Comparison of ENCODE assay signal across 19 cellular contexts in the genomic region with DNA sequence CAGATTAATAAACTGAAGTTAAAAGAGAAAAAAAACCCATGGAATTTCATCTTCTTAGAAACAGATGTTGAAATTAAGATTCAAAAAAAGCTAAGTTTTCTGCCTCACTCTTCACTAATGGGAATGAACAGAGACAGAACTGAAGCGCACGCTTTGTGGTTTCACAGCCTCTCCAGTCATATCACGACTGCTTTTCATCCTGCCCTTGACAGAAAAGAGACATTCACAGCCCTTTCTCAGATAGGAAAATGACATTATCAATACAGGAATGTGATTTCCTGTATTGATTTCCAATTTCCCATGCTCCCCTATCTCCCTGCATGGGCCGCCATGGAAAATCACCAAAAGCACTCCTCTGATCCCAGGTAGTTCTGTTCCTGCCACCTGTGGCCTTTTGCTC.
DNase-seq lines count a peak whose midpoint lies in the region; ATAC-seq and TF ChIP-seq lines count a peak whose summit lies in the region.
"Had no signal": no experiment of that assay in that cellular context is flagged by ENCODE, and none has a peak within 500 bp of the region (broad histone marks: within the 10 kb centered on the region; RNA-seq: fewer than 3 reads in every experiment).

No MANE protein-coding gene starts in this region.

- H3K27me3 ChIP-seq in cardiac muscle cell: no peaks in the 10 kb centered on the region

- intact Hi-C loops in activated CD4-positive, alpha-beta T cell treated with anti-CD3 and anti-CD28 coated beads for 36 hours (cut with DNase I, micrococcal nuclease): no loop called here
- intact Hi-C loops in cardiac septum (cut with DNase I): no loop called here
- intact Hi-C loops in activated T-helper 2 cell treated with anti-CD3 and anti-CD28 coated beads, Interferon-gamma antibody, Interleukin-2, Interleukin-4, amounts not matched to agents 10 μg/mL and 5 μg/mL and 100 μg/mL, durations not matched to agents 14 hours and 24 hours and 36 hours (cut with micrococcal nuclease): no loop called here

- no peak overlapping the region for H3K4me3 Mint-ChIP-seq in activated CD4-positive, alpha-beta T cell treated with anti-CD3 and anti-CD28 coated beads for 36 hours
- no peak overlapping the region for H3K4me3 Mint-ChIP-seq in activated T-helper 2 cell treated with anti-CD3 and anti-CD28 coated beads, Interferon-gamma antibody, Interleukin-2, Interleukin-4, amounts not matched to agents 10 μg/mL and 5 μg/mL and 100 μg/mL, durations not matched to agents 14 hours and 24 hours and 36 hours (ENCODE audit: low read depth)
- no peak overlapping the region for H3K4me3 Mint-ChIP-seq in stimulated activated memory B cell treated with anti-CD40 and anti-IgM and Interleukin-4, amounts not matched to agents 10 μg/mL and 1 μg/mL and 100 μg/mL, for 72 hours
- H3K4me3 Mint-ChIP-seq: B cell, H9 had no signal

- no peaks in the 10 kb centered on the region for H3K9me3 ChIP-seq in cardiac muscle cell (ENCODE audit: low read depth)

- DNase-seq in activated CD4-positive, alpha-beta T cell treated with anti-CD3 and anti-CD28 coated beads for 36 hours: peak; percentile 49
- DNase-seq in activated CD4-positive, alpha-beta T cell treated with anti-CD3 and anti-CD28 coated beads, Interleukin-2, amount 50 U/mL, for 48 hours: no peak
- DNase-seq in cardiac muscle cell (ENCODE audit: low read depth in 1 of 2, low spot score in 1 of 2): no peak
- DNase-seq in cardiac septum (ENCODE audit: low spot score): no peak
- DNase-seq in activated T-helper 2 cell treated with anti-CD3 and anti-CD28 coated beads, Interferon-gamma antibody, Interleukin-2, Interleukin-4, amounts not matched to agents 10 μg/mL and 5 μg/mL and 100 μg/mL, durations not matched to agents 14 hours and 24 hours and 36 hours (ENCODE audit: low spot score): no peak
- DNase-seq in NCI-H510A treated with DMSO at 0.1 percent for 48 hours (lab: John Stamatoyannopoulos, UW): no peak
- DNase-seq in NCI-H526 (lab: John Stamatoyannopoulos, UW): no peak
- DNase-seq: DMS153, GDM1, H9, NCI-H1417, NCI-H187, NCI-H2107, NCI-H510A, RPMI8226 had no signal

- H3K4me1 Mint-ChIP-seq in activated CD4-positive, alpha-beta T cell treated with anti-CD3 and anti-CD28 coated beads for 36 hours: peaks cover 10% of the 10 kb centered on the region
- peaks cover 10% of the 10 kb centered on the region for H3K4me1 Mint-ChIP-seq in activated T-helper 2 cell treated with anti-CD3 and anti-CD28 coated beads, Interferon-gamma antibody, Interleukin-2, Interleukin-4, amounts not matched to agents 10 μg/mL and 5 μg/mL and 100 μg/mL, durations not matched to agents 14 hours and 24 hours and 36 hours (ENCODE audit: low read depth)
- peaks cover 30% of the 10 kb centered on the region for H3K4me1 Mint-ChIP-seq in stimulated activated memory B cell treated with anti-CD40 and anti-IgM and Interleukin-4, amounts not matched to agents 10 μg/mL and 1 μg/mL and 100 μg/mL, for 72 hours

- no peak for TF ChIP-seq CTCF in cardiac muscle cell (IDR thresholded peaks at IDR 0.05; ENCODE audit: low read depth, low read length)

- H3K27ac Mint-ChIP-seq in activated CD4-positive, alpha-beta T cell treated with anti-CD3 and anti-CD28 coated beads for 36 hours: no peak overlapping the region
- peak overlapping the region; percentile 9 for H3K27ac Mint-ChIP-seq in activated T-helper 2 cell treated with anti-CD3 and anti-CD28 coated beads, Interferon-gamma antibody, Interleukin-2, Interleukin-4, amounts not matched to agents 10 μg/mL and 5 μg/mL and 100 μg/mL, durations not matched to agents 14 hours and 24 hours and 36 hours
- peak overlapping the region; percentile 35 for H3K27ac Mint-ChIP-seq in stimulated activated memory B cell treated with anti-CD40 and anti-IgM and Interleukin-4, amounts not matched to agents 10 μg/mL and 1 μg/mL and 100 μg/mL, for 72 hours
- H3K27ac Mint-ChIP-seq: B cell had no signal

- peaks cover 4% of the 10 kb centered on the region for H3K9me3 Mint-ChIP-seq in activated CD4-positive, alpha-beta T cell treated with anti-CD3 and anti-CD28 coated beads for 36 hours (ENCODE audit: low read depth)
- peaks cover 8% of the 10 kb centered on the region for H3K9me3 Mint-ChIP-seq in activated T-helper 2 cell treated with anti-CD3 and anti-CD28 coated beads, Interferon-gamma antibody, Interleukin-2, Interleukin-4, amounts not matched to agents 10 μg/mL and 5 μg/mL and 100 μg/mL, durations not matched to agents 14 hours and 24 hours and 36 hours
- peaks cover 4% of the 10 kb centered on the region for H3K9me3 Mint-ChIP-seq in stimulated activated memory B cell treated with anti-CD40 and anti-IgM and Interleukin-4, amounts not matched to agents 10 μg/mL and 1 μg/mL and 100 μg/mL, for 72 hours

- H3K27ac ChIP-seq in cardiac muscle cell: peak overlapping the region; percentile 95
- H3K27ac ChIP-seq: 22Rv1, KMS-11 had no signal

- H3K36me3 ChIP-seq in cardiac muscle cell: no peaks in the 10 kb centered on the region

- H3K4me1 ChIP-seq in cardiac muscle cell (ENCODE audit: low read depth): peaks cover 25% of the 10 kb centered on the region

- peaks cover 7% of the 10 kb centered on the region for H3K36me3 Mint-ChIP-seq in activated CD4-positive, alpha-beta T cell treated with anti-CD3 and anti-CD28 coated beads for 36 hours (ENCODE audit: low read depth)
- H3K36me3 Mint-ChIP-seq in activated T-helper 2 cell treated with anti-CD3 and anti-CD28 coated beads, Interferon-gamma antibody, Interleukin-2, Interleukin-4, amounts not matched to agents 10 μg/mL and 5 μg/mL and 100 μg/mL, durations not matched to agents 14 hours and 24 hours and 36 hours (ENCODE audit: low read depth): peaks cover 14% of the 10 kb centered on the region
- peaks cover 2% of the 10 kb centered on the region for H3K36me3 Mint-ChIP-seq in stimulated activated memory B cell treated with anti-CD40 and anti-IgM and Interleukin-4, amounts not matched to agents 10 μg/mL and 1 μg/mL and 100 μg/mL, for 72 hours

- no peaks in the 10 kb centered on the region for H3K27me3 Mint-ChIP-seq in activated CD4-positive, alpha-beta T cell treated with anti-CD3 and anti-CD28 coated beads for 36 hours
- no peaks in the 10 kb centered on the region for H3K27me3 Mint-ChIP-seq in activated T-helper 2 cell treated with anti-CD3 and anti-CD28 coated beads, Interferon-gamma antibody, Interleukin-2, Interleukin-4, amounts not matched to agents 10 μg/mL and 5 μg/mL and 100 μg/mL, durations not matched to agents 14 hours and 24 hours and 36 hours (ENCODE audit: low read depth)
- H3K27me3 Mint-ChIP-seq in stimulated activated memory B cell treated with anti-CD40 and anti-IgM and Interleukin-4, amounts not matched to agents 10 μg/mL and 1 μg/mL and 100 μg/mL, for 72 hours: no peaks in the 10 kb centered on the region
- H3K27me3 Mint-ChIP-seq: B cell had no signal

- CTCF ChIA-PET in activated CD4-positive, alpha-beta T cell treated with anti-CD3 and anti-CD28 coated beads for 36 hours (lab: Charles Lee): interaction anchor here (1.0 to 3.0 kb wide), 2 partner anchors 18 to 37 kb away, joined by 4 to 9 read pairs; no protein-coding TSS in a partner anchor

- POLR2A ChIA-PET in activated CD4-positive, alpha-beta T cell treated with anti-CD3 and anti-CD28 coated beads for 36 hours (lab: Charles Lee): no interaction called here

- peak; percentile 83 for ATAC-seq in activated CD4-positive, alpha-beta T cell treated with anti-CD3 and anti-CD28 coated beads for 36 hours
- ATAC-seq in stimulated activated memory B cell treated with anti-CD40 and anti-IgM and Interleukin-4, amounts not matched to agents 10 μg/mL and 1 μg/mL and 100 μg/mL, for 72 hours: no peak

- H3K4me3 ChIP-seq in cardiac muscle cell: no peak overlapping the region
